In genomic region chr5:135269828-135270545, GRCh38 we compare ENCODE assay signal across 13 cellular contexts.
DNase-seq lines count a peak whose midpoint lies in the region; ATAC-seq and TF ChIP-seq lines count a peak whose summit lies in the region.
"Had no signal": no experiment of that assay in that cellular context is flagged by ENCODE, and none has a peak within 500 bp of the region (broad histone marks: within the 10 kb centered on the region; RNA-seq: fewer than 3 reads in every experiment).

No MANE protein-coding gene starts in this region.

- H3K9me3 Mint-ChIP-seq in nephron progenitor cell = no peaks in the 10 kb centered on the region
- H3K9me3 Mint-ChIP-seq: CD4-positive, CD25-positive, alpha-beta regulatory T cell had no signal

- peak overlapping the region; percentile 68 for H3K27ac ChIP-seq in fibroblast of lung (ENCODE audit: insufficient read depth, low read length)
- peak overlapping the region; percentile 76 for H3K27ac ChIP-seq in rectal smooth muscle tissue (ENCODE audit: low read depth, low read length)
- H3K27ac ChIP-seq: body of pancreas had no signal

- no peak overlapping the region for H2AFZ ChIP-seq in fibroblast of lung (ENCODE audit: low read length)

- H3K9ac ChIP-seq in fibroblast of lung (ENCODE audit: insufficient read depth, low read length) (no peak overlapping the region), rectal smooth muscle tissue (ENCODE audit: low read length) (no peak overlapping the region)

- no peak overlapping the region for H3K4me3 ChIP-seq in fibroblast of lung (replicated peaks in 1 of 4; ENCODE audit: control extremely low read depth in 1 of 4, insufficient read depth in 1 of 4, low read depth in 3 of 4, low read length in 4 of 4)
- H3K4me3 ChIP-seq in rectal smooth muscle tissue (ENCODE audit: low read length) = no peak overlapping the region
- H3K4me3 ChIP-seq: body of pancreas had no signal

- H3K27me3 ChIP-seq in fibroblast of lung (ENCODE audit: control insufficient read depth, insufficient read depth, low read length) (no peaks in the 10 kb centered on the region), rectal smooth muscle tissue (ENCODE audit: control insufficient read depth, insufficient read depth, low read length) (no peaks in the 10 kb centered on the region)
- H3K27me3 ChIP-seq: body of pancreas had no signal

- no peaks in the 10 kb centered on the region for H3K36me3 Mint-ChIP-seq in nephron progenitor cell (ENCODE audit: low read depth)
- H3K36me3 Mint-ChIP-seq: CD4-positive, CD25-positive, alpha-beta regulatory T cell had no signal

- no peak for TF ChIP-seq CTCF in fibroblast of lung (conservative IDR thresholded peaks at IDR 0.05 in 1 of 2, IDR thresholded peaks at IDR 0.05 in 1 of 2; ENCODE audit: low read depth in 1 of 2, low read length in 2 of 2)
- TF ChIP-seq CTCF in nephron progenitor cell (IDR thresholded peaks at IDR 0.05) = no peak

- H3K4me1 Mint-ChIP-seq in nephron progenitor cell = peaks cover 56% of the 10 kb centered on the region
- H3K4me1 Mint-ChIP-seq: CD4-positive, CD25-positive, alpha-beta regulatory T cell had no signal

- peak; percentile 95 for DNase-seq in EH (ENCODE audit: low read depth)
- peak; percentile 67 to 81 for DNase-seq in fibroblast of lung (ENCODE audit: low read depth in 2 of 2)
- no peak for DNase-seq in nephron progenitor cell
- no peak for DNase-seq in stimulated activated CD4-positive, alpha-beta T cell treated with anti-CD3 and anti-CD28 coated beads, Interleukin-4, amount 100 ng/mL, for 24 hours
- DNase-seq: body of pancreas; CD4-positive, CD25-positive, alpha-beta regulatory T cell; NCI-H146; retina; T-helper 2 cell had no signal

- peaks cover 15% of the 10 kb centered on the region for H3K27me3 Mint-ChIP-seq in nephron progenitor cell (ENCODE audit: low read depth, poor library complexity)

- TF ChIP-seq POLR2A in GM18505 (IDR thresholded peaks at IDR 0.05; ENCODE audit: borderline replicate concordance, extremely low read depth, insufficient read depth, insufficient read length) = no peak

- ATAC-seq in SK-N-SH treated with all-trans-retinoic acid at 6 μM for 48 hours (peak; percentile 76), GM18505 (IDR thresholded peaks at IDR 0.05; ENCODE audit: unreplicated experiment) (no peak), HG02884 (IDR thresholded peaks at IDR 0.05; ENCODE audit: unreplicated experiment) (no peak)
- ATAC-seq: body of pancreas had no signal

- H3K9me3 ChIP-seq in fibroblast of lung (ENCODE audit: control insufficient read depth, insufficient read depth, low read depth, low read length) = no peaks in the 10 kb centered on the region
- H3K9me3 ChIP-seq: body of pancreas had no signal

- H3K27ac Mint-ChIP-seq in nephron progenitor cell = no peak overlapping the region
- H3K27ac Mint-ChIP-seq: CD4-positive, CD25-positive, alpha-beta regulatory T cell had no signal

- H3K36me3 ChIP-seq in fibroblast of lung (ENCODE audit: control insufficient read depth, insufficient read depth, low read length) = no peaks in the 10 kb centered on the region
- no peaks in the 10 kb centered on the region for H3K36me3 ChIP-seq in rectal smooth muscle tissue (ENCODE audit: control insufficient read depth, insufficient read depth, low read length)

- no peaks in the 10 kb centered on the region for H4K20me1 ChIP-seq in fibroblast of lung (ENCODE audit: control insufficient read depth, extremely low read depth, insufficient read depth, low read length)

- no peaks in the 10 kb centered on the region for H3K79me2 ChIP-seq in fibroblast of lung (ENCODE audit: control insufficient read depth, insufficient read depth, low read length)

- peaks cover 20% of the 10 kb centered on the region for H3K4me1 ChIP-seq in fibroblast of lung (ENCODE audit: control insufficient read depth, extremely low read depth, insufficient read depth, low read length)
- H3K4me1 ChIP-seq in rectal smooth muscle tissue (ENCODE audit: control insufficient read depth, insufficient read depth, low read length) = peaks cover 14% of the 10 kb centered on the region
- H3K4me1 ChIP-seq: body of pancreas had no signal

- no peak overlapping the region for H3K4me3 Mint-ChIP-seq in nephron progenitor cell
- H3K4me3 Mint-ChIP-seq: CD4-positive, CD25-positive, alpha-beta regulatory T cell had no signal

- peak overlapping the region; percentile 64 for H3K4me2 ChIP-seq in fibroblast of lung (ENCODE audit: extremely low read depth, insufficient read depth, low read length)

TF ChIP-seq in SK-N-SH treated with all-trans-retinoic acid at 6 μM for 48 hours, 23 proteins besides CTCF, POLR2A, EP300 and RAD21:
- no peak for TF ChIP-seq BACH2 (CRISPR knock-in tag; IDR thresholded peaks at IDR 0.05; ENCODE audit: borderline replicate concordance)
- TF ChIP-seq ZFP30 (CRISPR knock-in tag; IDR thresholded peaks at IDR 0.05) = no peak
- TF ChIP-seq ZC3H10 (CRISPR knock-in tag; IDR thresholded peaks at IDR 0.05) = no peak
- no peak for TF ChIP-seq ISL1 (CRISPR knock-in tag; IDR thresholded peaks at IDR 0.05)
- no peak for TF ChIP-seq ZNF565 (CRISPR knock-in tag; conservative IDR thresholded peaks at IDR 0.05; ENCODE audit: low read depth)
- TF ChIP-seq PATZ1 (CRISPR knock-in tag; IDR thresholded peaks at IDR 0.05; ENCODE audit: borderline replicate concordance) = no peak
- TF ChIP-seq TOX (CRISPR knock-in tag; IDR thresholded peaks at IDR 0.05; ENCODE audit: borderline replicate concordance) = no peak
- no peak for TF ChIP-seq TSHZ2 (CRISPR knock-in tag; IDR thresholded peaks at IDR 0.05)
- no peak for TF ChIP-seq ZNF70 (CRISPR knock-in tag; IDR thresholded peaks at IDR 0.05)
- TF ChIP-seq, protein P1, sequence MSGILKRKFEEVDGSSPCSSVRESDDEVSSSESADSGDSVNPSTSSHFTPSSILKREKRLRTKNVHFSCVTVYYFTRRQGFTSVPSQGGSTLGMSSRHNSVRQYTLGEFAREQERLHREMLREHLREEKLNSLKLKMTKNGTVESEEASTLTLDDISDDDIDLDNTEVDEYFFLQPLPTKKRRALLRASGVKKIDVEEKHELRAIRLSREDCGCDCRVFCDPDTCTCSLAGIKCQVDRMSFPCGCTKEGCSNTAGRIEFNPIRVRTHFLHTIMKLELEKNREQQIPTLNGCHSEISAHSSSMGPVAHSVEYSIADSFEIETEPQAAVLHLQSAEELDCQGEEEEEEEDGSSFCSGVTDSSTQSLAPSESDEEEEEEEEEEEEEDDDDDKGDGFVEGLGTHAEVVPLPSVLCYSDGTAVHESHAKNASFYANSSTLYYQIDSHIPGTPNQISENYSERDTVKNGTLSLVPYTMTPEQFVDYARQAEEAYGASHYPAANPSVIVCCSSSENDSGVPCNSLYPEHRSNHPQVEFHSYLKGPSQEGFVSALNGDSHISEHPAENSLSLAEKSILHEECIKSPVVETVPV (CRISPR knock-in tag; IDR thresholded peaks at IDR 0.05) = no peak
- no peak for TF ChIP-seq CSDC2 (CRISPR knock-in tag; IDR thresholded peaks at IDR 0.05)

Comparison
In these comparisons a context has a peak if more than half of its experiments do, and no peak if none do; other contexts are left out.
1. DNase-seq: peak in EH (single experiment) and fibroblast of lung (2 of 2); none in nephron progenitor cell (single experiment) and stimulated activated CD4-positive, alpha-beta T cell treated with anti-CD3 and anti-CD28 coated beads, Interleukin-4, amount 100 ng/mL, for 24 hours (single experiment).